In the genomic region with DNA sequence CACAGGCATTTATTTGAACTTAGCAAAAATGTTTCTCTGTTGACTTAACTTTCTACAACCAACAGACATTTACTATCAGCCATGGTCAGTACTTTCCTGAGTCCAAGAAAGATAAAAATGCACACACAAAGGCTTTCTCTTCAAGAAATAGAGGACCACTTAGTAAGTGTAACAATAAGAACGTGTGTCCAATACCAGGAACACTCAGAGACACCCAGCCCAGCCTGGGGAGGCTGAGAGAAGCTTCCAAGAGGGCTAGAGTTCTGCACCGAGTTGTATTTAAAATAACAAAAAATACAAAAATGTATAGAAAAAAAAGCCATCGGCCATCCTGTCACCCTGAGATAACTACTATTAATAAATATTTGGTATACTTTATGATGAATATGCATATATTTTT, we compare ENCODE assay signal across 26 cellular contexts. TPM values are rescaled to one million over a fixed set of nuclear protein-coding genes. Genes with fewer than 3 reads are reported as not detected.
"Had no signal": no experiment of that assay in that cellular context is flagged by ENCODE, and none has a peak within 500 bp of the region (broad histone marks: within the 10 kb centered on the region; RNA-seq: fewer than 3 reads in every experiment).

No MANE protein-coding gene starts in this region.

- H3K4me3 ChIP-seq: body of pancreas, MG63, PC-9, SK-N-MC had no signal

- H3K4me2 ChIP-seq: PC-9 had no signal

- DNase-seq: activated B cell treated with CpG ODN at 0.5 μM for 24 hours; activated CD4-positive, alpha-beta T cell treated with anti-CD3 and anti-CD28 coated beads, Interleukin-2, amount 10 ng/mL, durations not matched to agents 7 days and 5 days; activated gamma-delta T cell; activated naive CD4-positive, alpha-beta T cell treated with anti-CD3 and anti-CD28 coated beads for 36 hours; activated T-cell treated with anti-CD3 and anti-CD28 coated beads for 4 hours; aorta; MG63; NCI-H1105 treated with DMSO at 0.1 percent for 48 hours; NCI-H1436 treated with DMSO at 0.1 percent for 48 hours; NCI-H187; NCI-H2081 treated with DMSO at 0.1 percent for 48 hours; NCI-H2171; NCI-H2227 treated with DMSO at 0.1 percent for 48 hours; NCI-H446 treated with DMSO at 0.1 percent for 48 hours; NCI-H748 treated with DMSO at 0.1 percent for 48 hours; PC-9; SIG-M5; T-cell; T1000 had no signal

- H3K27me3 ChIP-seq: body of pancreas, MG63 had no signal

- FAIRE-seq: HepG2, TTC549 had no signal

- H2AFZ ChIP-seq: PC-9 had no signal

- H3K4me1 ChIP-seq: body of pancreas had no signal

- H3K9me3 ChIP-seq: body of pancreas, MG63 had no signal

- H3K36me3 ChIP-seq: MG63 had no signal

- ATAC-seq: body of pancreas, HepG2, T-cell had no signal

- H3K27ac ChIP-seq: body of pancreas, PC-9, SK-N-MC had no signal

RNA-seq across cellular contexts. Expression of a gene that starts 35.8 kb away (rescaled TPM):
- total RNA-seq: activated B cell treated with CpG ODN at 0.5 μM for 24 hours; activated naive CD4-positive, alpha-beta T cell treated with anti-CD3 and anti-CD28 coated beads for 36 hours; HepG2; PC-9 had no signal
- polyA plus RNA-seq: HepG2 had no signal

RNA-seq across cellular contexts. Expression of a gene that starts 54.3 kb away (rescaled TPM):
- total RNA-seq: activated B cell treated with CpG ODN at 0.5 μM for 24 hours; activated CD4-positive, alpha-beta T cell treated with anti-CD3 and anti-CD28 coated beads, Interleukin-2, amount 10 ng/mL, durations not matched to agents 7 days and 5 days; activated CD8-positive, alpha-beta memory T cell treated with anti-CD3 and anti-CD28 coated beads for 36 hours; activated naive CD4-positive, alpha-beta T cell treated with anti-CD3 and anti-CD28 coated beads for 36 hours; activated T-helper 17 cell treated with anti-CD3 and anti-CD28 coated beads, Interleukin-2, amount 50 U/mL, for 72 hours; aorta; body of pancreas; HepG2; PC-9 had no signal
- polyA plus RNA-seq: adipose tissue, aorta, HepG2 had no signal
